In the genomic region with DNA sequence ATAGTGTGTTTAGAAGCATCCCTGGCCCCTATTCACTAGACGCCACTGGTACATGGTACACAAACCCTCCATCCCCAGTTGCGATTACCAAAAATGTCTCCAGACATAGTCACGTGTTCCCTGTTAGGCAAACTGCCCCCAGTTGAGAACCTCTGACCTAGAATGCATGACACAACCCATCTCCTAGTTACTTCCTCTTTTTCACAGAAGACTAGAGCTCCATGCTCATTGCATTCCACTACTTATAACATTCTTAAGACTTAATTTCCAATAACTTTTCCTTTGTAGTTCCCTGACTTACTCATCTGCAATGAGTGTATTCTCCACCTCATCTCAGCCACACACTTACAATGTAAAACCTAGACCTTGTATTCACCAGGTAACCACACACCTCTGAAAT, we compare ENCODE assay signal across 11 cellular contexts.
DNase-seq lines count a peak whose midpoint lies in the region; ATAC-seq lines count a peak whose summit lies in the region.
"Had no signal": no experiment of that assay in that cellular context is flagged by ENCODE, and none has a peak within 500 bp of the region (broad histone marks: within the 10 kb centered on the region; RNA-seq: fewer than 3 reads in every experiment).

No MANE protein-coding gene starts in this region.

- H3K4me1 Mint-ChIP-seq in stimulated activated memory B cell treated with anti-CD40 and anti-IgM and Interleukin-4, amounts not matched to agents 10 μg/mL and 1 μg/mL and 100 μg/mL, for 72 hours, result peaks cover 42% of the 10 kb centered on the region
- H3K4me1 Mint-ChIP-seq in T-cell, result peaks cover 41 to 45% (median 45%) of the 10 kb centered on the region in 3 donors

- POLR2A ChIA-PET in T-cell (lab: Charles Lee), result interaction anchor here in 1 of 2 donors (0.6 kb wide), 1 partner anchor 398 kb away, joined by 14 read pairs; no protein-coding TSS in a partner anchor

- DNase-seq in activated naive CD4-positive, alpha-beta T cell treated with anti-CD3 and anti-CD28 coated beads, Interleukin-2, amount 50 U/mL, for 72 hours (ENCODE audit: low spot score in 2 of 2), result no peak
- DNase-seq in activated naive CD4-positive, alpha-beta T cell treated with Interleukin-2 at 50 U/mL for 16 hours, result no peak
- DNase-seq in MV-4-11 (lab: John Stamatoyannopoulos, UW), result peak; percentile 93
- no peak for DNase-seq in cerebellar nuclear complex (lab: John Stamatoyannopoulos, UW)
- no peak for DNase-seq in T-cell
- no peak for DNase-seq in stimulated activated CD4-positive, alpha-beta T cell treated with anti-CD3 and anti-CD28 coated beads, Interleukin-4, amount 100 ng/mL, for 4 hours
- DNase-seq: activated CD4-positive, CD25-positive, alpha-beta regulatory T cell; head of caudate nucleus; NCI-H2029 had no signal

- ATAC-seq in activated naive CD4-positive, alpha-beta T cell treated with anti-CD3 and anti-CD28 coated beads, Interleukin-2, amount 50 U/mL, for 72 hours, result peak; percentile 16 to 19
- ATAC-seq in HG02852 (IDR thresholded peaks at IDR 0.05; ENCODE audit: unreplicated experiment) (peak; percentile 55), T-cell (replicated peaks in 1 of 4) (no peak)
- ATAC-seq in stimulated activated memory B cell treated with anti-CD40 and anti-IgM and Interleukin-4, amounts not matched to agents 10 μg/mL and 1 μg/mL and 100 μg/mL, for 72 hours, result peak; percentile 81

- H3K9me3 Mint-ChIP-seq in activated naive CD4-positive, alpha-beta T cell treated with anti-CD3 and anti-CD28 coated beads, Interleukin-2, amount 50 U/mL, for 72 hours, result no peaks in the 10 kb centered on the region
- H3K9me3 Mint-ChIP-seq in stimulated activated memory B cell treated with anti-CD40 and anti-IgM and Interleukin-4, amounts not matched to agents 10 μg/mL and 1 μg/mL and 100 μg/mL, for 72 hours, result no peaks in the 10 kb centered on the region
- H3K9me3 Mint-ChIP-seq in T-cell, result no peaks in the 10 kb centered on the region

- CTCF ChIA-PET in T-cell (lab: Charles Lee), result interaction anchor here in 1 of 2 donors (0.6 kb wide), 1 partner anchor 23 kb away, joined by 3 read pairs; no protein-coding TSS in a partner anchor

- H3K27ac Mint-ChIP-seq in activated naive CD4-positive, alpha-beta T cell treated with anti-CD3 and anti-CD28 coated beads, Interleukin-2, amount 50 U/mL, for 72 hours, result no peak overlapping the region
- H3K27ac Mint-ChIP-seq in stimulated activated memory B cell treated with anti-CD40 and anti-IgM and Interleukin-4, amounts not matched to agents 10 μg/mL and 1 μg/mL and 100 μg/mL, for 72 hours, result no peak overlapping the region
- no peak overlapping the region for H3K27ac Mint-ChIP-seq in T-cell

- no peaks in the 10 kb centered on the region for H3K27me3 Mint-ChIP-seq in stimulated activated memory B cell treated with anti-CD40 and anti-IgM and Interleukin-4, amounts not matched to agents 10 μg/mL and 1 μg/mL and 100 μg/mL, for 72 hours
- no peaks in the 10 kb centered on the region for H3K27me3 Mint-ChIP-seq in T-cell

- no peak overlapping the region for H3K4me3 Mint-ChIP-seq in stimulated activated memory B cell treated with anti-CD40 and anti-IgM and Interleukin-4, amounts not matched to agents 10 μg/mL and 1 μg/mL and 100 μg/mL, for 72 hours
- H3K4me3 Mint-ChIP-seq in T-cell, result no peak overlapping the region

- H3K36me3 Mint-ChIP-seq in activated naive CD4-positive, alpha-beta T cell treated with anti-CD3 and anti-CD28 coated beads, Interleukin-2, amount 50 U/mL, for 72 hours, result peaks cover 20 to 25% of the 10 kb centered on the region in 2 donors
- peaks cover 51% of the 10 kb centered on the region for H3K36me3 Mint-ChIP-seq in stimulated activated memory B cell treated with anti-CD40 and anti-IgM and Interleukin-4, amounts not matched to agents 10 μg/mL and 1 μg/mL and 100 μg/mL, for 72 hours
- H3K36me3 Mint-ChIP-seq in T-cell, result peaks cover 27% of the 10 kb centered on the region

Comparison
In these comparisons a context has a peak if more than half of its experiments do, and no peak if none do; other contexts are left out.
1. ATAC-seq: peak in activated naive CD4-positive, alpha-beta T cell treated with anti-CD3 and anti-CD28 coated beads, Interleukin-2, amount 50 U/mL, for 72 hours (2 of 2), HG02852 (single experiment) and stimulated activated memory B cell treated with anti-CD40 and anti-IgM and Interleukin-4, amounts not matched to agents 10 μg/mL and 1 μg/mL and 100 μg/mL, for 72 hours (single experiment); none in T-cell (0 of 4).